ENCODE assay signal across 20 cellular contexts in the genomic region with DNA sequence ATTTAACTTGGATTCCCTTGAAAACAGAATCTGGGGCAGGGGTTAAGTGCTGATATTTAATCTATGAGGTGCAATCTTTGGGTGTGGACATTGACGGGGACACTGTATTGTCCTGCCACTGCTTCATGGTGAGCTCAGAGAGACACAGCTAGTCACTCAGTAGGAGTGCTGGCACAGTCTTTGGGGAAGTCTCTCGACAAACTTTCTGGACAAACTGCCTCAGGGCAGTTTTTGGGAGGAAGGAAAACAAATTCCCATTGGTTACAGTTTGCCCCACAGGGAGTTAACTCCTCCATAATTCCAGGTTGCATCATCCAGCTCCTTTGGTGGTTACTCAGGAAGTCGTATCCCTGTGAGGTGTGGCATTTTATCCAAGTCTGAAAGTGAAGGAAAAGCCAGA. TPM values are rescaled to one million over a fixed set of nuclear protein-coding genes. Genes with fewer than 3 reads are reported as not detected.
A peak's percentile ranks its signal among the peaks of the same experiment; 100 is the strongest.
DNase-seq lines count a peak whose midpoint lies in the region; ATAC-seq and TF ChIP-seq lines count a peak whose summit lies in the region.
"Had no signal": no experiment of that assay in that cellular context is flagged by ENCODE, and none has a peak within 500 bp of the region (broad histone marks: within the 10 kb centered on the region; RNA-seq: fewer than 3 reads in every experiment).

No MANE protein-coding gene starts in this region.

- intact Hi-C loops in colonic mucosa (cut with DNase I), result no loop called here
- intact Hi-C loops in ovary (cut with DNase I), result no loop called here

- 23% methylated on average over 3 of the region's 3 CpGs for WGBS in liver
- WGBS in ovary, 3 donors, result 46 to 64% (median 47%) methylated on average over 3 of the region's 3 CpGs

- H3K36me3 ChIP-seq in colonic mucosa, result peaks cover 4% of the 10 kb centered on the region
- peaks cover 0 to 10% (median 5%) of the 10 kb centered on the region in 4 donors for H3K36me3 ChIP-seq in liver (ENCODE audit: control insufficient read depth in 4 of 4, insufficient read depth in 3 of 4, low read depth in 1 of 4, low read length in 3 of 4)
- H3K36me3 ChIP-seq in ovary, result no peaks in the 10 kb centered on the region
- H3K36me3 ChIP-seq: right atrium auricular region had no signal

- no peak for TF ChIP-seq POLR2A in ovary (IDR thresholded peaks at IDR 0.05)

- peak; percentile 78 for DNase-seq in Daoy (ENCODE audit: low read depth)
- DNase-seq in NCI-H226, result peak; percentile 58
- DNase-seq in colonic mucosa, result no peak
- no peak for DNase-seq in midbrain (lab: John Stamatoyannopoulos, UW)
- DNase-seq in ovary, result no peak
- no peak for DNase-seq in natural killer cell treated with Interleukin-12 subunit alpha and Interleukin-12 subunit beta and Interleukin-15 and Interleukin-18, amount 100 ng/mL, for 72 hours (ENCODE audit: low spot score)
- DNase-seq: activated gamma-delta T cell treated with Interleukin-2 at 50 U/mL for 16 hours; brain microvascular endothelial cell; C1 segment of cervical spinal cord; effector memory CD4-positive, alpha-beta T cell; KBM-7; NCI-H187; NCI-H82; nephron progenitor cell; stimulated activated CD4-positive, alpha-beta T cell treated with anti-CD3 and anti-CD28 coated beads, Interleukin-4, amount 100 ng/mL, for 4 hours; upper lobe of left lung had no signal

- peaks cover 3% of the 10 kb centered on the region for H3K4me1 ChIP-seq in colonic mucosa
- peaks cover 4 to 16% (median 10%) of the 10 kb centered on the region in 4 donors for H3K4me1 ChIP-seq in liver (ENCODE audit: control insufficient read depth in 4 of 4, insufficient read depth in 4 of 4, low read length in 3 of 4)
- peaks cover 3% of the 10 kb centered on the region for H3K4me1 ChIP-seq in ovary (ENCODE audit: insufficient read depth)
- H3K4me1 ChIP-seq: right atrium auricular region had no signal

- H3K27me3 ChIP-seq in colonic mucosa (no peaks in the 10 kb centered on the region), liver (ENCODE audit: control insufficient read depth in 4 of 4, insufficient read depth in 4 of 4, low read length in 3 of 4) (no peaks in the 10 kb centered on the region), ovary (no peaks in the 10 kb centered on the region)
- H3K27me3 ChIP-seq: brain microvascular endothelial cell, right atrium auricular region, upper lobe of left lung had no signal

- H3K9ac ChIP-seq in colonic mucosa (ENCODE audit: low read depth in 2 of 2, low read length in 2 of 2) (peak overlapping the region in 1 of 2 donors; percentile 1), liver (ENCODE audit: low read depth in 1 of 2, low read length in 2 of 2) (no peak overlapping the region)

- no peak for TF ChIP-seq CTCF in colonic mucosa (IDR thresholded peaks at IDR 0.05)
- TF ChIP-seq CTCF in liver (IDR thresholded peaks at IDR 0.05; ENCODE audit: low read depth, low read length, missing input control), result no peak
- TF ChIP-seq CTCF in ovary (IDR thresholded peaks at IDR 0.05), result no peak

- H3K9me3 ChIP-seq in colonic mucosa, result no peaks in the 10 kb centered on the region
- no peaks in the 10 kb centered on the region for H3K9me3 ChIP-seq in liver (ENCODE audit: control insufficient read depth in 4 of 4, low read length in 3 of 4)
- no peaks in the 10 kb centered on the region for H3K9me3 ChIP-seq in ovary
- H3K9me3 ChIP-seq: right atrium auricular region, upper lobe of left lung had no signal

- H3K36me3 Mint-ChIP-seq in natural killer cell treated with Interleukin-12 subunit alpha and Interleukin-12 subunit beta and Interleukin-15 and Interleukin-18, amount 100 ng/mL, for 72 hours, result peaks cover 6% of the 10 kb centered on the region

- H3K27ac Mint-ChIP-seq in natural killer cell treated with Interleukin-12 subunit alpha and Interleukin-12 subunit beta and Interleukin-15 and Interleukin-18, amount 100 ng/mL, for 72 hours, result no peak overlapping the region
- H3K27ac Mint-ChIP-seq: nephron progenitor cell; stimulated activated effector memory CD8-positive, alpha-beta T cell treated with anti-CD3 and anti-CD28 coated beads, Interleukin-12 subunit alpha, Interleukin-12 subunit beta, amount 100 ng/mL, for 72 hours had no signal

- no peaks in the 10 kb centered on the region for H3K27me3 Mint-ChIP-seq in natural killer cell treated with Interleukin-12 subunit alpha and Interleukin-12 subunit beta and Interleukin-15 and Interleukin-18, amount 100 ng/mL, for 72 hours

- H3K4me3 Mint-ChIP-seq in natural killer cell treated with Interleukin-12 subunit alpha and Interleukin-12 subunit beta and Interleukin-15 and Interleukin-18, amount 100 ng/mL, for 72 hours, result no peak overlapping the region
- H3K4me3 Mint-ChIP-seq: nephron progenitor cell; stimulated activated effector memory CD8-positive, alpha-beta T cell treated with anti-CD3 and anti-CD28 coated beads, Interleukin-12 subunit alpha, Interleukin-12 subunit beta, amount 100 ng/mL, for 72 hours had no signal

- no peaks in the 10 kb centered on the region for H3K9me3 Mint-ChIP-seq in natural killer cell treated with Interleukin-12 subunit alpha and Interleukin-12 subunit beta and Interleukin-15 and Interleukin-18, amount 100 ng/mL, for 72 hours
- H3K9me3 Mint-ChIP-seq: stimulated activated effector memory CD8-positive, alpha-beta T cell treated with anti-CD3 and anti-CD28 coated beads, Interleukin-12 subunit alpha, Interleukin-12 subunit beta, amount 100 ng/mL, for 72 hours had no signal

- H3K4me3 ChIP-seq in colonic mucosa (no peak overlapping the region), liver (ENCODE audit: low read depth in 1 of 3, low read length in 3 of 3) (no peak overlapping the region), ovary (no peak overlapping the region)
- H3K4me3 ChIP-seq: right atrium auricular region, upper lobe of left lung had no signal

- no peak for TF ChIP-seq RAD21 in liver (IDR thresholded peaks at IDR 0.05)

- peak overlapping the region; percentile 4 for H3K27ac ChIP-seq in colonic mucosa
- H3K27ac ChIP-seq in liver (ENCODE audit: low read depth in 1 of 2, low read length in 2 of 2), result peak overlapping the region; percentile 9 to 47
- no peak overlapping the region for H3K27ac ChIP-seq in ovary
- H3K27ac ChIP-seq: brain microvascular endothelial cell, right atrium auricular region, upper lobe of left lung had no signal

- no peak for TF ChIP-seq EP300 in ovary (IDR thresholded peaks at IDR 0.05)

- ATAC-seq in HG03097 (IDR thresholded peaks at IDR 0.05; ENCODE audit: low FRiP score, unreplicated experiment), result no peak
- no peak for ATAC-seq in natural killer cell treated with Interleukin-12 subunit alpha and Interleukin-12 subunit beta and Interleukin-15 and Interleukin-18, amount 100 ng/mL, for 72 hours

- H3K4me1 Mint-ChIP-seq in natural killer cell treated with Interleukin-12 subunit alpha and Interleukin-12 subunit beta and Interleukin-15 and Interleukin-18, amount 100 ng/mL, for 72 hours (ENCODE audit: low read depth in 2 of 2), result peaks cover 10 to 12% of the 10 kb centered on the region in 2 donors

TF ChIP-seq in liver, 16 proteins besides CTCF, POLR2A, EP300 and RAD21 (continues in another document):
- TF ChIP-seq SP1 (IDR thresholded peaks at IDR 0.05) (peak; percentile 55), FOXA2 (IDR thresholded peaks at IDR 0.05) (no peak), YY1 (IDR thresholded peaks at IDR 0.05) (peak; percentile 39), HNF4A (conservative IDR thresholded peaks at IDR 0.05) (peak; percentile 14 to 65), TAF1 (conservative IDR thresholded peaks at IDR 0.05) (no peak)
- TF ChIP-seq, protein P1, sequence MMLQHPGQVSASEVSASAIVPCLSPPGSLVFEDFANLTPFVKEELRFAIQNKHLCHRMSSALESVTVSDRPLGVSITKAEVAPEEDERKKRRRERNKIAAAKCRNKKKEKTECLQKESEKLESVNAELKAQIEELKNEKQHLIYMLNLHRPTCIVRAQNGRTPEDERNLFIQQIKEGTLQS (IDR thresholded peaks at IDR 0.05), result no peak

RNA-seq across cellular contexts. Expression of a gene that starts 17.9 kb away (rescaled TPM):
- total RNA-seq in Daoy (2014; rRNA removed; shearing (Covaris generic)), result 597 and 602 TPM in 2 replicates
- total RNA-seq in colonic mucosa (100 to 1,000 TPM; 451 to 491 TPM), liver (100 to 1,000 TPM; 281 to 403 TPM), ovary (100 to 1,000 TPM; 302 to 565 (median 485) TPM)
- polyA plus RNA-seq in liver (100 to 1,000 TPM; 137 to 182 TPM), ovary (100 to 1,000 TPM; 343 to 646 TPM)
- 100 to 1,000 TPM; 545 to 772 TPM for total RNA-seq in natural killer cell treated with Interleukin-12 subunit alpha and Interleukin-12 subunit beta and Interleukin-15 and Interleukin-18, amount 100 ng/mL, for 72 hours

RNA-seq across cellular contexts. Expression of a gene that starts 18.4 kb away (rescaled TPM):
- total RNA-seq in Daoy (2014; rRNA removed; shearing (Covaris generic)), result 8.8 and 9.6 TPM in 2 replicates
- total RNA-seq in colonic mucosa (10 to 100 TPM in 1 of 2 donors, 1 to 10 TPM in 1; 9.6 to 16.9 TPM), liver (10 to 100 TPM in 1 of 2 donors, 1 to 10 TPM in 1; 5.4 to 10.4 TPM), ovary (1 to 10 TPM; 3.7 to 8.0 (median 4.8) TPM)
- polyA plus RNA-seq in liver (1 to 10 TPM; 2.0 to 2.6 TPM), ovary (1 to 10 TPM; 3.2 to 3.4 TPM)
- 10 to 100 TPM; 12.8 to 16.1 TPM for total RNA-seq in natural killer cell treated with Interleukin-12 subunit alpha and Interleukin-12 subunit beta and Interleukin-15 and Interleukin-18, amount 100 ng/mL, for 72 hours

RNA-seq across cellular contexts. Expression of a gene that starts 40.9 kb away (rescaled TPM):
- total RNA-seq in Daoy (2014; rRNA removed; shearing (Covaris generic)), result 2.2 and 2.7 TPM in 2 replicates
- total RNA-seq in colonic mucosa, result 1 to 10 TPM; 3.0 to 4.0 TPM
- total RNA-seq in liver, result 1 to 10 TPM; 1.1 to 5.1 TPM
- polyA plus RNA-seq in liver, result 1 to 10 TPM in 1 of 2 donors, under 1 TPM in 1; 0.55 to 2.1 TPM
- 10 to 100 TPM in 4 of 7 donors, 1 to 10 TPM in 3; 7.4 to 16.2 (median 10.4) TPM for total RNA-seq in ovary
- 1 to 10 TPM; 1.5 to 4.3 TPM for polyA plus RNA-seq in ovary
- total RNA-seq in natural killer cell treated with Interleukin-12 subunit alpha and Interleukin-12 subunit beta and Interleukin-15 and Interleukin-18, amount 100 ng/mL, for 72 hours, result 1 to 10 TPM; 2.6 to 4.0 TPM

Comparison
In these comparisons a context has a peak if more than half of its experiments do, and no peak if none do; other contexts are left out.
1. DNase-seq: peak in Daoy (single experiment) and NCI-H226 (single experiment); none in colonic mucosa (single experiment), midbrain (single experiment), ovary (0 of 5) and natural killer cell treated with Interleukin-12 subunit alpha and Interleukin-12 subunit beta and Interleukin-15 and Interleukin-18, amount 100 ng/mL, for 72 hours (single experiment).
2. H3K27ac ChIP-seq: peak in colonic mucosa (single experiment) and liver (2 of 2); none in ovary (0 of 2).